ENCODE assay signal across 21 cellular contexts in genomic region chr11:113363996-113364641, GRCh38. TPM values are rescaled to one million over a fixed set of nuclear protein-coding genes. Genes with fewer than 3 reads are reported as not detected.
DNase-seq lines count a peak whose midpoint lies in the region; FAIRE-seq and TF ChIP-seq lines count a peak whose summit lies in the region.
"Had no signal": no experiment of that assay in that cellular context is flagged by ENCODE, and none has a peak within 500 bp of the region (broad histone marks: within the 10 kb centered on the region; RNA-seq: fewer than 3 reads in every experiment).

No MANE protein-coding gene starts in this region.

- FAIRE-seq in GM12892 (lab: Jason Lieb, UNC), result peak; percentile 5
- FAIRE-seq: A204.1, HepG2 had no signal

- H3K27me3 ChIP-seq in BLaER1, result 0 out of 2 replicates have a peak, but pooled peaks cover 4% of the 10 kb centered on the region
- no peaks in the 10 kb centered on the region for H3K27me3 ChIP-seq in KMS-11 (ENCODE audit: insufficient read depth, low read depth)
- H3K27me3 ChIP-seq in endodermal cell (ENCODE audit: control insufficient read depth, insufficient read depth, low read length, poor library complexity, severe bottlenecking), result peaks cover 19% of the 10 kb centered on the region
- H3K27me3 ChIP-seq in thyroid gland, result no peaks in the 10 kb centered on the region
- H3K27me3 ChIP-seq: BE2C, SJCRH30 had no signal

- H3K4me1 Mint-ChIP-seq in endodermal cell, result peaks cover 35% of the 10 kb centered on the region
- no peaks in the 10 kb centered on the region for H3K4me1 Mint-ChIP-seq in glutamatergic neuron (ENCODE audit: low read depth, unreplicated experiment)

- H3K9ac ChIP-seq in BLaER1 (no peak overlapping the region), KMS-11 (no peak overlapping the region; the same call in 1 of the 2 replicates), endodermal cell (ENCODE audit: extremely low read depth, low read length, poor library complexity, severe bottlenecking) (no peak overlapping the region)

- TF ChIP-seq CTCF in KMS-11 (conservative IDR thresholded peaks at IDR 0.05; ENCODE audit: low read depth, low read length) (no peak), endodermal cell (conservative IDR thresholded peaks at IDR 0.05) (peak; percentile 43), glutamatergic neuron (IDR thresholded peaks at IDR 0.05; ENCODE audit: partially characterized antibody, unreplicated experiment) (no peak), thyroid gland (IDR thresholded peaks at IDR 0.05) (no peak)

- no peak overlapping the region for H3K4me3 ChIP-seq in BLaER1
- no peak overlapping the region for H3K4me3 ChIP-seq in KMS-11 (IDR thresholded peaks at IDR 0.05; ENCODE audit: insufficient read depth, low read depth, low read length)
- H3K4me3 ChIP-seq in endodermal cell (ENCODE audit: low read length), result no peak overlapping the region
- H3K4me3 ChIP-seq in thyroid gland (replicated peaks in 1 of 3), result no peak overlapping the region
- H3K4me3 ChIP-seq: PC-9, SJCRH30 had no signal

- no peaks in the 10 kb centered on the region for H3K79me2 ChIP-seq in KMS-11 (ENCODE audit: insufficient read depth, low read depth)

- H3K36me3 ChIP-seq in BLaER1 (no peaks in the 10 kb centered on the region), KMS-11 (ENCODE audit: insufficient read depth) (no peaks in the 10 kb centered on the region), endodermal cell (ENCODE audit: control insufficient read depth, insufficient read depth, low read length) (peaks cover 9% of the 10 kb centered on the region), thyroid gland (peaks cover 30 to 50% of the 10 kb centered on the region in 2 donors)
- H3K36me3 ChIP-seq: BE2C, SJCRH30 had no signal

- peaks cover 22% of the 10 kb centered on the region for H3K36me3 Mint-ChIP-seq in endodermal cell (ENCODE audit: low read depth)
- peaks cover 3% of the 10 kb centered on the region for H3K36me3 Mint-ChIP-seq in glutamatergic neuron (ENCODE audit: unreplicated experiment)

- H3K27ac Mint-ChIP-seq in endodermal cell (no peak overlapping the region), glutamatergic neuron (ENCODE audit: unreplicated experiment) (no peak overlapping the region)
- H3K27ac Mint-ChIP-seq: CD8-positive, alpha-beta T cell had no signal

- H3K4me3 Mint-ChIP-seq in endodermal cell (no peak overlapping the region), glutamatergic neuron (ENCODE audit: unreplicated experiment) (no peak overlapping the region)
- H3K4me3 Mint-ChIP-seq: CD8-positive, alpha-beta T cell had no signal

- intact Hi-C loops in thyroid gland (cut with DNase I), result no loop called here

- H3K9me3 Mint-ChIP-seq in endodermal cell (no peaks in the 10 kb centered on the region), glutamatergic neuron (ENCODE audit: unreplicated experiment) (peaks cover 1% of the 10 kb centered on the region)
- H3K9me3 Mint-ChIP-seq: CD8-positive, alpha-beta T cell had no signal

- H2AFZ ChIP-seq in KMS-11 (ENCODE audit: low read depth), result no peak overlapping the region
- H2AFZ ChIP-seq: PC-9 had no signal

- H3K4me2 ChIP-seq in BLaER1 (peak overlapping the region; percentile 50), KMS-11 (peak overlapping the region; percentile 78)
- H3K4me2 ChIP-seq: PC-9 had no signal

- DNase-seq in GM12892 (ENCODE audit: insufficient read length) (no peak), endodermal cell (peak; percentile 58), cerebellum (ENCODE audit: low spot score) (no peak), T-helper 2 cell (no peak), glutamatergic neuron (no peak), thyroid gland (no peak)
- DNase-seq: BE2C; CD8-positive, alpha-beta T cell; HCEC 1CT; KBM-7; NCI-H1105 treated with DMSO at 0.1 percent for 48 hours; NCI-H1694; NCI-H2081 treated with DMSO at 0.1 percent for 48 hours; NCI-H2227 treated with DMSO at 0.1 percent for 48 hours; NCI-H510A treated with DMSO at 0.1 percent for 48 hours; PC-9; SJCRH30 had no signal

- TF ChIP-seq POLR2A in GM12892 (IDR thresholded peaks at IDR 0.05; ENCODE audit: low read depth, low read length) (no peak), thyroid gland (IDR thresholded peaks at IDR 0.05) (no peak)

- peaks cover 55% of the 10 kb centered on the region for H3K27me3 Mint-ChIP-seq in endodermal cell (ENCODE audit: insufficient read depth)
- no peaks in the 10 kb centered on the region for H3K27me3 Mint-ChIP-seq in glutamatergic neuron (ENCODE audit: unreplicated experiment)

- no peak overlapping the region for H3K27ac ChIP-seq in BLaER1
- peak overlapping the region; percentile 46 for H3K27ac ChIP-seq in KMS-11
- no peak overlapping the region for H3K27ac ChIP-seq in endodermal cell (ENCODE audit: low read depth, low read length)
- no peak overlapping the region for H3K27ac ChIP-seq in thyroid gland
- H3K27ac ChIP-seq: PC-9, SJCRH30 had no signal

- 90 to 91% methylated on average over 4 to 7 of the region's 7 CpGs for WGBS in endodermal cell (ENCODE audit: insufficient coverage in 1 of 2, insufficient read length in 1 of 2), 2 experiments
- 90 to 91% methylated on average over 7 of the region's 7 CpGs for WGBS in thyroid gland, 2 donors

- H4K20me1 ChIP-seq in BLaER1 (no peaks in the 10 kb centered on the region), KMS-11 (ENCODE audit: insufficient read depth) (no peaks in the 10 kb centered on the region)

- H3K9me3 ChIP-seq in BLaER1 (no peaks in the 10 kb centered on the region), endodermal cell (ENCODE audit: control insufficient read depth, low read length) (no peaks in the 10 kb centered on the region), thyroid gland (no peaks in the 10 kb centered on the region)
- H3K9me3 ChIP-seq: BE2C, SJCRH30 had no signal

- H3K4me1 ChIP-seq in BLaER1 (peaks cover 21% of the 10 kb centered on the region), KMS-11 (ENCODE audit: low read depth, poor library complexity, severe bottlenecking) (peaks cover 42% of the 10 kb centered on the region), endodermal cell (ENCODE audit: control insufficient read depth, insufficient read depth, low read length) (peaks cover 8% of the 10 kb centered on the region), thyroid gland (peaks cover 4 to 6% of the 10 kb centered on the region in 2 donors)
- H3K4me1 ChIP-seq: BE2C, SJCRH30 had no signal

RNA-seq across cellular contexts. Expression of gene ANKK1, which starts 23.5 kb away (rescaled TPM):
- 0.34 TPM for polyA plus RNA-seq in GM12892 (2012; ENCODE audit: missing spikeins)
- total RNA-seq in endodermal cell, result not detected
- 0.11 TPM for polyA plus RNA-seq in endodermal cell (2013, experiment 1 of 2)
- 0.17 TPM for polyA plus RNA-seq in endodermal cell (2013, experiment 2 of 2)
- not detected for total RNA-seq in cerebellum
- not detected for total RNA-seq in glutamatergic neuron (ENCODE audit: unreplicated experiment)
- total RNA-seq in thyroid gland, result 1 to 10 TPM in 1 of 4 donors, under 1 TPM in 2, not detected in 1; 0.27 to 1.1 (median 0.88) TPM
- total RNA-seq: PC-9, SJCRH30 had no signal

RNA-seq across cellular contexts. Expression of gene TTC12, which starts 49.7 kb away (rescaled TPM):
- 8.4 TPM for polyA plus RNA-seq in GM12892 (2012; ENCODE audit: missing spikeins)
- total RNA-seq in endodermal cell, result 10 to 100 TPM; 19.5 to 26.7 TPM
- 10.1 TPM for polyA plus RNA-seq in endodermal cell (2013, experiment 1 of 2)
- 12.0 TPM for polyA plus RNA-seq in endodermal cell (2013, experiment 2 of 2)
- 7.9 TPM for total RNA-seq in cerebellum
- 9.2 TPM for total RNA-seq in glutamatergic neuron (ENCODE audit: unreplicated experiment)
- 10 to 100 TPM; 30.8 to 45.6 (median 36.8) TPM for total RNA-seq in thyroid gland
- total RNA-seq: SJCRH30 had no signal
